30 cellular contexts compared by ENCODE assay signal in the genomic region with DNA sequence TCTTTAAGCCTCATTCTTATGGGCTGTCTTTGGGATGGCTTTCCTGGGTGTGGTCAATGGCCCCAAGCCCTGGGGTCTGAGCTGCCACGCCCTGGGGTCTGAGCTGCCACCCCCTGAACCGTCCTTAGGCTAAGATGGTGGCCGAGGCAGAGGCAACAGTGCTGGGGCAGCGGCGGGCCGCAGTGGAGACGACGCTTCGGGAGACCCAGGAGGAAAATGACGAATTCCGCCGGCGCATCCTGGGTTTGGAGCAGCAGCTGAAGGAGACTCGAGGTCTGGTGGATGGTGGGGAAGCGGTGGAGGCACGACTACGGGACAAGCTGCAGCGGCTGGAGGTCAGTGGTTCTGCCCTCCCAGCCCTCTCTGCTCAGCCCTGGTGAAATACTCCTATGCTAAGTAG.
"Had no signal": no experiment of that assay in that cellular context is flagged by ENCODE, and none has a peak within 500 bp of the region (broad histone marks: within the 10 kb centered on the region; RNA-seq: fewer than 3 reads in every experiment).

No MANE protein-coding gene starts in this region.

- H3K9me3 ChIP-seq: adrenal gland, body of pancreas, esophagus muscularis mucosa, gastroesophageal sphincter, heart right ventricle had no signal

- H3K27me3 Mint-ChIP-seq: activated CD4-positive, alpha-beta memory T cell treated with anti-CD3 and anti-CD28 coated beads, Interleukin-2, amount 10 ng/mL, durations not matched to agents 7 days and 5 days; activated CD4-positive, alpha-beta T cell treated with anti-CD3 and anti-CD28 coated beads, Interleukin-2, amount 10 ng/mL, durations not matched to agents 7 days and 5 days; activated naive CD8-positive, alpha-beta T cell treated with anti-CD3 and anti-CD28 coated beads for 36 hours; activated naive CD8-positive, alpha-beta T cell treated with anti-CD3 and anti-CD28 coated beads, Interleukin-2, amount 50 U/mL, for 24 hours; activated T-cell treated with anti-CD3 and anti-CD28 coated beads, Interleukin-2, amount 50 U/mL, for 24 hours had no signal

- H3K36me3 Mint-ChIP-seq: activated naive CD8-positive, alpha-beta T cell treated with anti-CD3 and anti-CD28 coated beads for 36 hours had no signal

- H3K4me3 ChIP-seq: adrenal gland, body of pancreas, dorsolateral prefrontal cortex, esophagus muscularis mucosa, gastroesophageal sphincter, heart right ventricle had no signal

- H3K36me3 ChIP-seq: adrenal gland, heart right ventricle had no signal

- DNase-seq: activated CD4-positive, alpha-beta memory T cell treated with anti-CD3 and anti-CD28 coated beads, Interleukin-2, amount 10 ng/mL, durations not matched to agents 7 days and 5 days; activated CD4-positive, alpha-beta T cell treated with anti-CD3 and anti-CD28 coated beads for 1 hour; activated CD4-positive, alpha-beta T cell treated with anti-CD3 and anti-CD28 coated beads for 4 hours; activated CD4-positive, alpha-beta T cell treated with anti-CD3 and anti-CD28 coated beads, Interleukin-2, amount 10 ng/mL, durations not matched to agents 7 days and 5 days; activated CD4-positive, alpha-beta T cell treated with anti-CD3 and anti-CD28 coated beads, Interleukin-2, amount 50 U/mL, for 4 hours; activated CD8-positive, alpha-beta memory T cell treated with anti-CD3 and anti-CD28 coated beads, Interleukin-2, amount 50 U/mL, for 48 hours; activated gamma-delta T cell; activated naive CD4-positive, alpha-beta T cell; activated naive CD4-positive, alpha-beta T cell treated with anti-CD3 and anti-CD28 coated beads, Interleukin-2, amount 50 U/mL, for 16 hours; activated naive CD8-positive, alpha-beta T cell treated with anti-CD3 and anti-CD28 coated beads for 36 hours; activated naive CD8-positive, alpha-beta T cell treated with anti-CD3 and anti-CD28 coated beads, Interleukin-2, amount 50 U/mL, for 24 hours; activated T-cell treated with anti-CD3 and anti-CD28 coated beads for 4 hours; activated T-cell treated with anti-CD3 and anti-CD28 coated beads, Interleukin-2, amount 50 U/mL, for 24 hours; activated T-cell treated with anti-CD3 and anti-CD28 coated beads, Interleukin-2, amount 50 U/mL, for 72 hours; adrenal gland; amygdala; body of pancreas; caudate nucleus; dorsolateral prefrontal cortex; effector memory CD4-positive, alpha-beta T cell; endodermal cell; foreskin melanocyte; heart right ventricle; T-helper 2 cell had no signal

- FAIRE-seq: colon had no signal

- H3K27ac Mint-ChIP-seq: activated CD4-positive, alpha-beta memory T cell treated with anti-CD3 and anti-CD28 coated beads, Interleukin-2, amount 10 ng/mL, durations not matched to agents 7 days and 5 days; activated CD4-positive, alpha-beta T cell treated with anti-CD3 and anti-CD28 coated beads, Interleukin-2, amount 10 ng/mL, durations not matched to agents 7 days and 5 days; activated naive CD8-positive, alpha-beta T cell treated with anti-CD3 and anti-CD28 coated beads for 36 hours; activated naive CD8-positive, alpha-beta T cell treated with anti-CD3 and anti-CD28 coated beads, Interleukin-2, amount 50 U/mL, for 24 hours; activated T-cell treated with anti-CD3 and anti-CD28 coated beads, Interleukin-2, amount 50 U/mL, for 24 hours; activated T-cell treated with anti-CD3 and anti-CD28 coated beads, Interleukin-2, amount 50 U/mL, for 72 hours; dendritic cell treated with granulocyte-macrophage colony-stimulating factor and Interleukin-4, amounts not matched to agents 40 ng/mL and 50 ng/mL, for 4 days; endodermal cell; WTC11 had no signal

- H3K4me1 ChIP-seq: adrenal gland, body of pancreas, gastroesophageal sphincter, heart right ventricle had no signal

- H3K4me3 Mint-ChIP-seq: activated CD4-positive, alpha-beta memory T cell treated with anti-CD3 and anti-CD28 coated beads, Interleukin-2, amount 10 ng/mL, durations not matched to agents 7 days and 5 days; activated CD4-positive, alpha-beta T cell treated with anti-CD3 and anti-CD28 coated beads, Interleukin-2, amount 10 ng/mL, durations not matched to agents 7 days and 5 days; activated naive CD8-positive, alpha-beta T cell treated with anti-CD3 and anti-CD28 coated beads for 36 hours; activated naive CD8-positive, alpha-beta T cell treated with anti-CD3 and anti-CD28 coated beads, Interleukin-2, amount 50 U/mL, for 24 hours; activated T-cell treated with anti-CD3 and anti-CD28 coated beads, Interleukin-2, amount 50 U/mL, for 24 hours; activated T-cell treated with anti-CD3 and anti-CD28 coated beads, Interleukin-2, amount 50 U/mL, for 72 hours; dendritic cell treated with granulocyte-macrophage colony-stimulating factor and Interleukin-4, amounts not matched to agents 40 ng/mL and 50 ng/mL, for 4 days; endodermal cell; WTC11 had no signal

- H3K9me3 Mint-ChIP-seq: activated CD4-positive, alpha-beta memory T cell treated with anti-CD3 and anti-CD28 coated beads, Interleukin-2, amount 10 ng/mL, durations not matched to agents 7 days and 5 days; activated CD4-positive, alpha-beta T cell treated with anti-CD3 and anti-CD28 coated beads, Interleukin-2, amount 10 ng/mL, durations not matched to agents 7 days and 5 days; activated naive CD8-positive, alpha-beta T cell treated with anti-CD3 and anti-CD28 coated beads for 36 hours; activated naive CD8-positive, alpha-beta T cell treated with anti-CD3 and anti-CD28 coated beads, Interleukin-2, amount 50 U/mL, for 24 hours; activated T-cell treated with anti-CD3 and anti-CD28 coated beads, Interleukin-2, amount 50 U/mL, for 24 hours; activated T-cell treated with anti-CD3 and anti-CD28 coated beads, Interleukin-2, amount 50 U/mL, for 72 hours; dendritic cell treated with granulocyte-macrophage colony-stimulating factor and Interleukin-4, amounts not matched to agents 40 ng/mL and 50 ng/mL, for 4 days; endodermal cell; WTC11 had no signal

- H3K27ac ChIP-seq: adrenal gland, body of pancreas, dorsolateral prefrontal cortex, esophagus muscularis mucosa, gastroesophageal sphincter, heart right ventricle, VCaP had no signal

- ATAC-seq: activated naive CD8-positive, alpha-beta T cell treated with anti-CD3 and anti-CD28 coated beads, Interleukin-2, amount 50 U/mL, for 24 hours; activated T-cell treated with anti-CD3 and anti-CD28 coated beads, Interleukin-2, amount 50 U/mL, for 72 hours; body of pancreas; gastroesophageal sphincter; WTC11 had no signal

- H3K27me3 ChIP-seq: adrenal gland, body of pancreas, dorsolateral prefrontal cortex, esophagus muscularis mucosa, gastroesophageal sphincter, heart right ventricle had no signal

- H3K4me1 Mint-ChIP-seq: activated CD4-positive, alpha-beta memory T cell treated with anti-CD3 and anti-CD28 coated beads, Interleukin-2, amount 10 ng/mL, durations not matched to agents 7 days and 5 days; activated CD4-positive, alpha-beta T cell treated with anti-CD3 and anti-CD28 coated beads, Interleukin-2, amount 10 ng/mL, durations not matched to agents 7 days and 5 days; activated naive CD8-positive, alpha-beta T cell treated with anti-CD3 and anti-CD28 coated beads for 36 hours; activated naive CD8-positive, alpha-beta T cell treated with anti-CD3 and anti-CD28 coated beads, Interleukin-2, amount 50 U/mL, for 24 hours; endodermal cell had no signal
